Comparison of ENCODE assay signal across 8 cellular contexts in the genomic region with DNA sequence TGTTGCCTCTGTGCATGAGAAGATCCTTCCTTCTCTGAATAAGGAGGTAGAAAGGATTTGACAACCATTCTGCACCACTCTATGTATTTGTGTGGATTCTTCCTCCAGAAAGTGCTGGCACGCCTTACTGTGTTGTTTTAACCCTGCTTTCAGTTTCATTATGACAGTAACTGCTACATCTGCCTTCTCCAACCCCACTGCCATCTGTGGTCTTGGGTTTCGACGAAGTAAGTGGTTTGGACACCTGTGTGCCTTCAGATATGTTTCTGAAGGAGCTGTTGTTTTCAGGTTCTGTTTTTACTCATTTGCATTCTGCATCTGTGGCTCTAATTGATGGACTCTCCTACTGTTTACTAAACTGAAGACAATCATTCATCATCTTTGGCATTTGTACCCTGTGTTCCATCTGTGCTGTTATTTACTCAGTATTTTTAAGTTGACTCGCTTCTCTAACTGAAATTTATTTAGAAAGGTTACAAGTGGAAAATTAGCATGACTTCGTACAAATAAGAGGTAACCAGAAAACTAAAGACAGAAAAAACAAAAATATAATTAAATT. TPM values are rescaled to one million over a fixed set of nuclear protein-coding genes. Genes with fewer than 3 reads are reported as not detected.
DNase-seq lines count a peak whose midpoint lies in the region; ATAC-seq and TF ChIP-seq lines count a peak whose summit lies in the region.

No MANE protein-coding gene starts in this region.

- peak; percentile 99 for ATAC-seq in HG02870 (IDR thresholded peaks at IDR 0.05; ENCODE audit: unreplicated experiment)

- peak; percentile 15 for DNase-seq in NCI-H510A treated with DMSO at 0.1 percent for 48 hours (lab: John Stamatoyannopoulos, UW)
- DNase-seq in NCI-H510A (lab: John Stamatoyannopoulos, UW), result no peak
- peak; percentile 100 for DNase-seq in NCI-H2171 treated with DMSO at 0.1 percent for 48 hours (lab: John Stamatoyannopoulos, UW)
- DNase-seq in activated effector memory CD4-positive, alpha-beta T cell treated with Interleukin-2 at 50 U/mL for 16 hours, result peak; percentile 44
- peak; percentile 28 for DNase-seq in stimulated activated CD4-positive, alpha-beta T cell treated with anti-CD3 and anti-CD28 coated beads, Interleukin-2, amount 100 ng/mL, for 4 hours (ENCODE audit: low read depth)
- DNase-seq in RWPE1 (ENCODE audit: low spot score), result no peak
- no peak for DNase-seq in cerebellum (ENCODE audit: low spot score)

- CTCF ChIA-PET in RWPE1 (lab: Yijun Ruan, JAX), result no interaction called here

- no peak overlapping the region for H3K27ac ChIP-seq in RWPE1

- POLR2A ChIA-PET in RWPE1 (lab: Yijun Ruan, JAX; ENCODE audit: low non-redundant PET), result no interaction called here

- TF ChIP-seq CTCF in RWPE1 (conservative IDR thresholded peaks at IDR 0.05; ENCODE audit: low read depth), result no peak

RNA-seq across cellular contexts. Expression of gene TSHR, which starts 4.1 kb away (rescaled TPM):
- 1.5 TPM for total RNA-seq in cerebellum

RNA-seq across cellular contexts. Expression of gene CEP128, which starts 18.0 kb away (rescaled TPM):
- total RNA-seq in cerebellum, result 29.8 TPM

Comparison
In these comparisons a context has a peak if more than half of its experiments do, and no peak if none do; other contexts are left out.
1. DNase-seq: peak in NCI-H510A treated with DMSO at 0.1 percent for 48 hours (single experiment), NCI-H2171 treated with DMSO at 0.1 percent for 48 hours (single experiment), activated effector memory CD4-positive, alpha-beta T cell treated with Interleukin-2 at 50 U/mL for 16 hours (single experiment) and stimulated activated CD4-positive, alpha-beta T cell treated with anti-CD3 and anti-CD28 coated beads, Interleukin-2, amount 100 ng/mL, for 4 hours (single experiment); none in NCI-H510A (single experiment), RWPE1 (single experiment) and cerebellum (single experiment).